8 cellular contexts compared by ENCODE assay signal in the genomic region with DNA sequence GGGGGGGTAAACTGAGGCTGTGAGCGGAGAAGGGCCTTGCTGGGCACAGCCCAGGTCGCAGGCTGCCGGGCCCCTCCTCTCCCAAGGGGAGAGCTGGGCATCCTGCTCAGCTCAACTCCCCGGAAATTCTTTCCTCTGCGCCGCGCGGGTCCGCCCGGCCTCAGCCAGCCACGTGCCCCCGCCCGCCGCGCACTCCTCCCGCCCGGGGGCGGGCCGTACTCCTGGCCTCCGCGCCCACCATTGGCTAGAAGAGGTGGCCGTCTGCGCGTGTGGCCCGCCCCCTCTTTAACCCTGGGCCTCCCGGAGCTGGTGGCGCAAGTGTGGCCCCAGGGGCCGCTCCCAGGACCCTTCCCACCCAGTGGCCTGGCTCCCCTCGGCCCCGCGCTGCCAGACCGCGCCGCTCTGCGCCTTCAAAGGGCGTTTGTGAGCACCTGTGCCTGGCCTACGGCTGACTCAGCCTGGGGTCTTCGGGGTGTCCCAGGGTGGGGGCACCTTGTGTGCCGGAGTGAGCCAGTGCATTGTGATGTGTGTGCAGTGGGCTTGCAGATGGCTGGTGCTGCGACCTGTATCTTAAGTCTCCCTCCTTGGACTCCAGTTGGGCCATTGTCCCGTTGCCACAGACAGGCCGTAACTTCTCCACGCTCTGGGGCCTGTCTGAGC. TPM values are rescaled to one million over a fixed set of nuclear protein-coding genes. Genes with fewer than 3 reads are reported as not detected.
DNase-seq lines count a peak whose midpoint lies in the region; ATAC-seq and TF ChIP-seq lines count a peak whose summit lies in the region.

No MANE protein-coding gene starts in this region.

- no peaks in the 10 kb centered on the region for H3K9me3 ChIP-seq in Panc1 (ENCODE audit: control insufficient read depth, insufficient read depth, low read depth, low read length)

- H3K27me3 ChIP-seq in Panc1 (ENCODE audit: control insufficient read depth, insufficient read depth, low read length): no peaks in the 10 kb centered on the region

- no peaks in the 10 kb centered on the region for H3K36me3 ChIP-seq in Panc1 (ENCODE audit: control insufficient read depth, insufficient read depth, low read length)

- intact Hi-C loops in Panc1 (cut with micrococcal nuclease; ENCODE audit: unreplicated experiment): no loop called here

- CTCF ChIA-PET in Panc1 (lab: Charles Lee): interaction anchor here (0.6 to 1.2 kb wide), 2 partner anchors 11 to 33 kb away, joined by 3 to 5 read pairs; no protein-coding TSS in a partner anchor

- no TSS peak for BruUV-seq in Panc1 (replicated peaks; lab: Mats Ljungman, UMichigan)

- H3K4me3 ChIP-seq in Panc1 (ENCODE audit: low read depth in 2 of 2, low read length in 2 of 2): no peak overlapping the region

- H3K27ac ChIP-seq in Panc1 (ENCODE audit: low read length): no peak overlapping the region

- peaks cover 43% of the 10 kb centered on the region for H3K4me1 ChIP-seq in Panc1 (ENCODE audit: control insufficient read depth, insufficient read depth, low read length)

- peak; percentile 56 for DNase-seq in GM20000 (ENCODE audit: low spot score)
- DNase-seq in Panc1 (ENCODE audit: low read depth, low spot score): no peak
- DNase-seq in cerebellar cortex (ENCODE audit: low spot score): peak; percentile 78
- DNase-seq in kidney tubule cell (ENCODE audit: low spot score): peak; percentile 85
- DNase-seq in stimulated activated CD4-positive, alpha-beta T cell treated with anti-CD3 and anti-CD28 coated beads, Interleukin-2, amount 100 ng/mL, for 4 hours (ENCODE audit: low read depth): peak; percentile 3
- DNase-seq in SHP77 (lab: John Stamatoyannopoulos, UW): no peak

- in situ Hi-C loops in Panc1 (cut with HindIII; ENCODE audit: low pct_unique_long_range_greater_than_20kb, low sequenced_read_pairs): no loop called here

- no peak for TF ChIP-seq CTCF in GM20000 (IDR thresholded peaks at IDR 0.05; ENCODE audit: extremely low read depth, missing control alignments)
- no peak for TF ChIP-seq CTCF in Panc1 (IDR thresholded peaks at IDR 0.05)

- ATAC-seq in Panc1: peak; percentile 70
- ATAC-seq in GM18520 (IDR thresholded peaks at IDR 0.05; ENCODE audit: unreplicated experiment): no peak
- no peak for ATAC-seq in GM21723 (IDR thresholded peaks at IDR 0.05; ENCODE audit: unreplicated experiment)

- POLR2A ChIA-PET in Panc1 (lab: Charles Lee): interaction anchor here (0.7 kb wide), 1 partner anchor 37 kb away, joined by 3 read pairs; a partner anchor contains a TSS

RNA-seq across cellular contexts. Expression of a gene that starts 2.0 kb away (rescaled TPM):
- 0.36 TPM for total RNA-seq in Panc1 (2021; ENCODE audit: unreplicated experiment)
- 0.35 TPM for polyA plus RNA-seq in Panc1 (2012; ENCODE audit: insufficient read length)

RNA-seq across cellular contexts. Expression of a gene that starts 30.3 kb away (rescaled TPM):
- total RNA-seq in Panc1 (2021; ENCODE audit: unreplicated experiment): not detected
- not detected for polyA plus RNA-seq in Panc1 (2012; ENCODE audit: insufficient read length)

RNA-seq across cellular contexts. Expression of a gene that starts 37.6 kb away (rescaled TPM):
- 20.6 TPM for total RNA-seq in Panc1 (2021; ENCODE audit: unreplicated experiment)
- 18.9 TPM for polyA plus RNA-seq in Panc1 (2012; ENCODE audit: insufficient read length)

Comparison
In these comparisons a context has a peak if more than half of its experiments do, and no peak if none do; other contexts are left out.
1. DNase-seq: peak in GM20000 (single experiment), cerebellar cortex (single experiment), kidney tubule cell (single experiment) and stimulated activated CD4-positive, alpha-beta T cell treated with anti-CD3 and anti-CD28 coated beads, Interleukin-2, amount 100 ng/mL, for 4 hours (single experiment); none in Panc1 (single experiment) and SHP77 (0 of 2).